In the genomic region with DNA sequence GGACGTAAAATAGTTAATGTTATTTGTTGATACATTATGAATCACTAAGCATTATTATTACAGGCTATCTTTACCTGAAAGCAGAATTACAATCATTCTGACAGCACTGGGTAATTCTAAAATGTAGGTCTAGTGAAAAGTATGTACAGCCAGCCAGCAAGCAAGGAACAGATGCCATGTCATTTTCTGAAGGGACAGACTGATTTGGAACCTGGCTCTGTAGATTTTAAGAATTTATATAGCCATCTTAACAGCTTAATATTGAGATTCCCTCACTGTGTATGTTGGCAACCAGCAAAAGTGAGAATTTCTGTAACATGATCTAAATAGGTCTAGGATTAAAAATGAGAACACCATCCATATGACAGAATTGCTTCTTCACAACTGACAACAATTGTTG, we compare ENCODE assay signal across 28 cellular contexts.
"Had no signal": no experiment of that assay in that cellular context is flagged by ENCODE, and none has a peak within 500 bp of the region (broad histone marks: within the 10 kb centered on the region; RNA-seq: fewer than 3 reads in every experiment).

No MANE protein-coding gene starts in this region.

- H3K27me3 ChIP-seq: adrenal gland, ascending aorta, body of pancreas, brain microvascular endothelial cell, breast epithelium, cardiac muscle cell had no signal

- H3K4me3 ChIP-seq: adrenal gland, ascending aorta, body of pancreas, breast epithelium, cardiac muscle cell had no signal

- H3K36me3 ChIP-seq: adrenal gland, ascending aorta, brain microvascular endothelial cell, breast epithelium, cardiac muscle cell had no signal

- DNase-seq: activated effector memory CD4-positive, alpha-beta T cell treated with anti-CD3 and anti-CD28 coated beads, Interleukin-2, amount 50 U/mL, for 16 hours; activated effector memory CD4-positive, alpha-beta T cell treated with Interleukin-2 at 50 U/mL for 16 hours; activated gamma-delta T cell; activated gamma-delta T cell treated with Interleukin-2 at 50 U/mL for 16 hours; activated naive CD4-positive, alpha-beta T cell; activated naive CD4-positive, alpha-beta T cell treated with anti-CD3 and anti-CD28 coated beads for 36 hours; activated naive CD4-positive, alpha-beta T cell treated with anti-CD3 and anti-CD28 coated beads, Interleukin-2, amount 10 ng/mL, durations not matched to agents 7 days and 5 days; activated naive CD4-positive, alpha-beta T cell treated with anti-CD3 and anti-CD28 coated beads, Interleukin-2, amount 50 U/mL, for 16 hours; activated naive CD4-positive, alpha-beta T cell treated with Interleukin-2 at 50 U/mL for 16 hours; activated naive CD8-positive, alpha-beta T cell treated with anti-CD3 and anti-CD28 coated beads for 36 hours; activated naive CD8-positive, alpha-beta T cell treated with anti-CD3 and anti-CD28 coated beads, Interleukin-2, amount 10 ng/mL, durations not matched to agents 7 days and 5 days; activated naive CD8-positive, alpha-beta T cell treated with anti-CD3 and anti-CD28 coated beads, Interleukin-2, amount 50 U/mL, for 24 hours; activated T-cell treated with anti-CD3 and anti-CD28 coated beads, Interleukin-2, amount 50 U/mL, for 1 hour; activated T-cell treated with anti-CD3 and anti-CD28 coated beads, Interleukin-2, amount 50 U/mL, for 24 hours; activated T-cell treated with anti-CD3 and anti-CD28 coated beads, Interleukin-2, amount 50 U/mL, for 4 hours; activated T-cell treated with anti-CD3 and anti-CD28 coated beads, Interleukin-2, amount 50 U/mL, for 48 hours; activated T-cell treated with anti-CD3 and anti-CD28 coated beads, Interleukin-2, amount 50 U/mL, for 72 hours; adrenal gland; amniotic stem cell; amygdala; aorta; body of pancreas; brain microvascular endothelial cell; central memory CD4-positive, alpha-beta T cell; cerebellar nuclear complex had no signal

- H3K27ac ChIP-seq: adrenal gland, ascending aorta, body of pancreas, brain microvascular endothelial cell, breast epithelium, cardiac muscle cell had no signal

- H3K9me3 ChIP-seq: adrenal gland, ascending aorta, body of pancreas, breast epithelium had no signal

- H3K4me1 ChIP-seq: adrenal gland, ascending aorta, breast epithelium had no signal
